Comparison of ENCODE assay signal across 1 cellular context in genomic region chr5:66666778-66667177, GRCh38.
TF ChIP-seq lines count a peak whose summit lies in the region.

No MANE protein-coding gene starts in this region.

TF ChIP-seq in GM23338, 12 proteins besides CTCF, POLR2A, EP300 and RAD21 (continued from another document):
- TF ChIP-seq ETS1 (IDR thresholded peaks at IDR 0.05) (no peak), STAT1 (IDR thresholded peaks at IDR 0.05; ENCODE audit: unreplicated experiment) (no peak), JUNB (IDR thresholded peaks at IDR 0.05; ENCODE audit: unreplicated experiment) (no peak), REST (IDR thresholded peaks at IDR 0.05; ENCODE audit: unreplicated experiment) (no peak)
TF ChIP-seq in GM23338: peak in this region for 0.
